9 cellular contexts compared by ENCODE assay signal in the genomic region with DNA sequence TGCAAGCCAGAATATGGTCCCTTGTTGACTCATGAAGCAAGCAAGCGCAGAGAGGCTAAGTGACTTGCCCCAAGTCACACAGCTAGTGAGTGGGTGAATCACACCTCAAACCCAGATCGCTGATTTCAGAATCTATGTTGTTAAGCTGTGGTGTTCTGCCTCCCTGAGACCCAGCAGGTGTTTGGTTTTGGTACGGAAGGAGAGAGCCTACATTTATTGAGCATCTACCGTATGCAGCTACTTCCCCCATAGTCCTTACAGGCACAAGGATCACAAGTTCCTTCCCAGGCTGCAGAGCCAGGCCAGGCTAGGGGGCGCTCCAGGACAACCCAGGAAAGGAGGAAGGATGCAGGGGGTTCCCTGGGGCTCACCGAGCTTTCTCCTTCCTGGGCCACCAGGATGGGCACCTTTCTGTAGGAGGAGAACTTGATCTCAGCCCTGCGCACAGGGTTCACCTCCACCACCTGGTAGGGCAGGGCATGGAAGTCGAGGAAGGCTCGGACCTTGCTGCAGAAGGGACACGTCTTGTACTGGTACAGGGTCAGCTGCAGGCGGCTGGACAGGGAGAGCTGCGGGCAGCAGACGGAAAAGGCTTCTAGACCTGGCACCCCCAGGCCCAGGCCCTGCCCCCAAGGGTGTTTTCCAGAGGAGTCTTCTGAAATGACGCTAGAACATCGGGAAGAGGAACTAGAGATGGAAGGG. TPM values are rescaled to one million over a fixed set of nuclear protein-coding genes. Genes with fewer than 3 reads are reported as not detected.
DNase-seq lines count a peak whose midpoint lies in the region; ATAC-seq, FAIRE-seq and TF ChIP-seq lines count a peak whose summit lies in the region.
"Had no signal": no experiment of that assay in that cellular context is flagged by ENCODE, and none has a peak within 500 bp of the region (broad histone marks: within the 10 kb centered on the region; RNA-seq: fewer than 3 reads in every experiment).

No MANE protein-coding gene starts in this region.

- FAIRE-seq in bronchial epithelial cell (lab: Jason Lieb, UNC) (no peak), HepG2 (lab: Jason Lieb, UNC) (peak; percentile 47)

- H3K9me3 Mint-ChIP-seq in stimulated activated memory B cell treated with anti-CD40 and anti-IgM and Interleukin-4, amounts not matched to agents 10 μg/mL and 1 μg/mL and 100 μg/mL, for 72 hours: no peaks in the 10 kb centered on the region

- ATAC-seq in HepG2 (peak; percentile 18), HG03196 (IDR thresholded peaks at IDR 0.05; ENCODE audit: unreplicated experiment) (no peak), GM19395 (IDR thresholded peaks at IDR 0.05; ENCODE audit: unreplicated experiment) (no peak)
- ATAC-seq in stimulated activated memory B cell treated with anti-CD40 and anti-IgM and Interleukin-4, amounts not matched to agents 10 μg/mL and 1 μg/mL and 100 μg/mL, for 72 hours: no peak

- H3K4me3 ChIP-seq in SJCRH30 (no peak overlapping the region), bronchial epithelial cell (ENCODE audit: low read depth, low read length) (no peak overlapping the region), HepG2 (replicated peaks in 1 of 3; ENCODE audit: insufficient read depth in 1 of 3, low read depth in 2 of 3, low read length in 3 of 3) (peak overlapping the region in 1 of 3 experiments; percentile 99; a peak in 1 of 6 replicates)

- H3K27me3 ChIP-seq in SJCRH30 (no peaks in the 10 kb centered on the region), bronchial epithelial cell (ENCODE audit: control insufficient read depth, insufficient read depth, low read length) (no peaks in the 10 kb centered on the region), HepG2 (ENCODE audit: control insufficient read depth in 1 of 2, insufficient read depth in 2 of 2, low read length in 2 of 2) (no peaks in the 10 kb centered on the region)

- in situ Hi-C loops in HepG2 (cut with HindIII; ENCODE audit: extremely low pct_ligation_motif_present, low pct_unique_long_range_greater_than_20kb): no loop called here

- H3K36me3 ChIP-seq in SJCRH30 (peaks cover 13% of the 10 kb centered on the region), bronchial epithelial cell (ENCODE audit: control insufficient read depth, insufficient read depth, low read length) (peaks cover 21% of the 10 kb centered on the region), HepG2 (replicated peaks in 1 of 2; ENCODE audit: control insufficient read depth in 1 of 2, insufficient read depth in 2 of 2, low read length in 2 of 2) (peaks cover 5 to 38% of the 10 kb centered on the region in 2 experiments; a peak in 3 of 5 replicates)

- peak overlapping the region; percentile 92 for H3K4me3 Mint-ChIP-seq in stimulated activated memory B cell treated with anti-CD40 and anti-IgM and Interleukin-4, amounts not matched to agents 10 μg/mL and 1 μg/mL and 100 μg/mL, for 72 hours

- WGBS in HepG2 (ENCODE audit: low lambda C conversion rate): 76% methylated on average over 13 of the region's 15 CpGs

- H2AFZ ChIP-seq in HepG2 (ENCODE audit: low read length): no peak overlapping the region
- H2AFZ ChIP-seq: parathyroid adenoma had no signal

- POLR2A ChIA-PET in HepG2 (lab: Yijun Ruan, JAX): interaction anchor here (0.6 to 3.0 kb wide), 5 partner anchors 9 to 73 kb away, joined by 3 to 11 read pairs (median 3); partner anchors contain the start of gene BBLN

- peaks cover 23% of the 10 kb centered on the region for H3K79me2 ChIP-seq in HepG2 (ENCODE audit: insufficient read depth, low read length)
- H3K79me2 ChIP-seq: parathyroid adenoma had no signal

- peak overlapping the region; percentile 87 for H3K4me2 ChIP-seq in HepG2 (ENCODE audit: low read depth, low read length)

- H3K9me3 ChIP-seq in SJCRH30 (replicated peaks): no peaks in the 10 kb centered on the region
- H3K9me3 ChIP-seq in HepG2 (ENCODE audit: low read length): no peaks in the 10 kb centered on the region

- 0 out of 4 replicates have a peak, but pooled peaks of 1 of the 2 experiments have one; percentile 13 for TF ChIP-seq POLR2A in HepG2 (IDR thresholded peaks at IDR 0.05; ENCODE audit: insufficient read depth in 1 of 2, low read depth in 2 of 2, low read length in 2 of 2)

- peaks cover 4% of the 10 kb centered on the region; the same call in 1 of the 2 replicates for H4K20me1 ChIP-seq in HepG2 (ENCODE audit: insufficient read depth, low read length)

- H3K4me1 ChIP-seq in SJCRH30 (no peaks in the 10 kb centered on the region), HepG2 (ENCODE audit: insufficient read depth, low read length) (peaks cover 31% of the 10 kb centered on the region)
- H3K4me1 ChIP-seq: parathyroid adenoma had no signal

- no TSS peak for BruUV-seq in HepG2 (replicated peaks; lab: Mats Ljungman, UMichigan)

- no peak overlapping the region for H3K27ac ChIP-seq in C4-2B
- no peak overlapping the region for H3K27ac ChIP-seq in SJCRH30
- H3K27ac ChIP-seq in HepG2 (ENCODE audit: extremely low read length, insufficient read depth, low read length): peak overlapping the region; percentile 40
- H3K27ac ChIP-seq: parathyroid adenoma had no signal

- CTCF ChIA-PET in HepG2 (lab: Yijun Ruan, JAX; ENCODE audit: low intra/inter-chr PET ratio, low total read pairs): interaction anchor here (0.6 kb wide), 1 partner anchor 66 kb away, joined by 3 read pairs; the partner anchor contains the start of gene CIZ1

- TF ChIP-seq EP300 in HepG2 (IDR thresholded peaks at IDR 0.05; ENCODE audit: low read depth in 2 of 2, low read length in 2 of 2) (no peak), HepG2 (CRISPR knock-in tag; IDR thresholded peaks at IDR 0.05; ENCODE audit: borderline replicate concordance) (no peak)

- no peak overlapping the region for H3K9ac ChIP-seq in HepG2 (ENCODE audit: insufficient read depth, low read depth, low read length)
- H3K9ac ChIP-seq: parathyroid adenoma had no signal

- H3K36me3 Mint-ChIP-seq in stimulated activated memory B cell treated with anti-CD40 and anti-IgM and Interleukin-4, amounts not matched to agents 10 μg/mL and 1 μg/mL and 100 μg/mL, for 72 hours: peaks cover 18% of the 10 kb centered on the region

- no peaks in the 10 kb centered on the region for H3K27me3 Mint-ChIP-seq in stimulated activated memory B cell treated with anti-CD40 and anti-IgM and Interleukin-4, amounts not matched to agents 10 μg/mL and 1 μg/mL and 100 μg/mL, for 72 hours

- DNase-seq in HCEC 1CT (peak; percentile 55), SJCRH30 (peak; percentile 60 to 68), bronchial epithelial cell (ENCODE audit: low read depth) (peak; percentile 58), HepG2 (ENCODE audit: low spot score) (peak; percentile 57)

- TF ChIP-seq RAD21 in HepG2 (CRISPR knock-in tag; IDR thresholded peaks at IDR 0.05): peak; percentile 57

- intact Hi-C loops in HepG2 (cut with micrococcal nuclease; ENCODE audit: unreplicated experiment): no loop called here

- peak; percentile 68 for TF ChIP-seq CTCF in C4-2B (conservative IDR thresholded peaks at IDR 0.05)
- peak; percentile 84 for TF ChIP-seq CTCF in bronchial epithelial cell (IDR thresholded peaks at IDR 0.05; ENCODE audit: insufficient read depth, low read length, severe bottlenecking)
- peak; percentile 88 for TF ChIP-seq CTCF in HepG2 (CRISPR knock-in tag; IDR thresholded peaks at IDR 0.05)

- peak overlapping the region; percentile 99 for H3K27ac Mint-ChIP-seq in stimulated activated memory B cell treated with anti-CD40 and anti-IgM and Interleukin-4, amounts not matched to agents 10 μg/mL and 1 μg/mL and 100 μg/mL, for 72 hours

- H3K4me1 Mint-ChIP-seq in stimulated activated memory B cell treated with anti-CD40 and anti-IgM and Interleukin-4, amounts not matched to agents 10 μg/mL and 1 μg/mL and 100 μg/mL, for 72 hours: peaks cover 46% of the 10 kb centered on the region

RNA-seq across cellular contexts. Expression of gene PTGES2, which starts 2.5 kb away (rescaled TPM):
- 53.8 and 56.7 TPM in 2 replicates for total RNA-seq in SJCRH30 (2014; rRNA removed; shearing (Covaris generic))
- total RNA-seq in bronchial epithelial cell: 130 and 137 TPM in 2 replicates
- total RNA-seq in HepG2 (2016; rRNA removed; fragmentation: Illumina TruSeq; extraction: Trizol): 68.5 and 79.8 TPM in 2 replicates
- total RNA-seq in HepG2 (2016; cell fraction: cytosol; rRNA removed; fragmentation: Illumina TruSeq; extraction: Trizol; ENCODE audit: low read depth): 176 and 179 TPM in 2 replicates
- 65.6 and 85.2 TPM in 2 replicates for total RNA-seq in HepG2 (2016; cell fraction: insoluble cytoplasmic fraction; rRNA removed; fragmentation: Illumina TruSeq; extraction: Trizol)
- 80.3 and 84.6 TPM in 2 replicates for total RNA-seq in HepG2 (2016; cell fraction: membrane; rRNA removed; fragmentation: Illumina TruSeq; extraction: Trizol)
- total RNA-seq in HepG2 (2016; cell fraction: nucleus; rRNA removed; fragmentation: Illumina TruSeq; extraction: Trizol): 40.6 and 44.2 TPM in 2 replicates
- 63.7 and 67.2 TPM in 2 replicates for polyA plus RNA-seq in HepG2 (2011; rRNA removed)
- polyA plus RNA-seq in HepG2 (2011; cell fraction: cytosol; rRNA removed): 53.6 and 85.6 TPM in 2 replicates
- polyA plus RNA-seq in HepG2 (2011; cell fraction: nucleus; rRNA removed): 128 and 148 TPM in 2 replicates
- polyA plus RNA-seq in HepG2 (2012): 39.6 and 40.6 TPM in 2 replicates
- 61.1 and 71.8 TPM in 2 replicates for polyA plus RNA-seq in HepG2 (2016; cell fraction: cytosol; fragmentation: Illumina TruSeq; extraction: Trizol; ENCODE audit: low read depth)
- polyA plus RNA-seq in HepG2 (2016; cell fraction: insoluble cytoplasmic fraction; fragmentation: Illumina TruSeq; extraction: Trizol; ENCODE audit: low read depth): 67.8 and 88.5 TPM in 2 replicates
- 68.9 and 78.2 TPM in 2 replicates for polyA plus RNA-seq in HepG2 (2016; cell fraction: membrane; fragmentation: Illumina TruSeq; extraction: Trizol; ENCODE audit: low read depth)
- polyA plus RNA-seq in HepG2 (2016; cell fraction: nucleus; fragmentation: Illumina TruSeq; extraction: Trizol; ENCODE audit: insufficient read depth, low read depth): 101 and 105 TPM in 2 replicates
- 109 and 143 TPM in 2 replicates for polyA minus RNA-seq in HepG2 (2011; rRNA and poly(A)+ RNA removed; ENCODE audit: low replicate concordance)
- polyA minus RNA-seq in HepG2 (2011; cell fraction: cytosol; rRNA and poly(A)+ RNA removed): 29.5 and 39.2 TPM in 2 replicates
- polyA minus RNA-seq in HepG2 (2011; cell fraction: nucleus; rRNA and poly(A)+ RNA removed): 39.4 and 44.6 TPM in 2 replicates

RNA-seq across cellular contexts. Expression of gene LCN2, which starts 24.2 kb away (rescaled TPM):
- total RNA-seq in SJCRH30 (2014; rRNA removed; shearing (Covaris generic)): not detected in 2 replicates
- total RNA-seq in bronchial epithelial cell: 48.4 and 110 TPM in 2 replicates
- total RNA-seq in HepG2 (2016; rRNA removed; fragmentation: Illumina TruSeq; extraction: Trizol): 0.34 and 0.38 TPM in 2 replicates
- 0.40 TPM in 1 of 2 replicates, not detected in the other for total RNA-seq in HepG2 (2016; cell fraction: cytosol; rRNA removed; fragmentation: Illumina TruSeq; extraction: Trizol; ENCODE audit: low read depth)
- total RNA-seq in HepG2 (2016; cell fraction: insoluble cytoplasmic fraction; rRNA removed; fragmentation: Illumina TruSeq; extraction: Trizol): 0.24 TPM in 1 of 2 replicates, not detected in the other
- 0.34 and 0.38 TPM in 2 replicates for total RNA-seq in HepG2 (2016; cell fraction: membrane; rRNA removed; fragmentation: Illumina TruSeq; extraction: Trizol)
- not detected in 2 replicates for total RNA-seq in HepG2 (2016; cell fraction: nucleus; rRNA removed; fragmentation: Illumina TruSeq; extraction: Trizol)
- 1.4 and 2.3 TPM in 2 replicates for polyA plus RNA-seq in HepG2 (2011; rRNA removed)
- polyA plus RNA-seq in HepG2 (2011; cell fraction: cytosol; rRNA removed): 0.93 and 2.4 TPM in 2 replicates
- 4.4 and 6.2 TPM in 2 replicates for polyA plus RNA-seq in HepG2 (2011; cell fraction: nucleus; rRNA removed)
- polyA plus RNA-seq in HepG2 (2012): 1.5 and 1.7 TPM in 2 replicates
- 0.69 and 0.92 TPM in 2 replicates for polyA plus RNA-seq in HepG2 (2016; cell fraction: cytosol; fragmentation: Illumina TruSeq; extraction: Trizol; ENCODE audit: low read depth)
- 0.71 and 0.76 TPM in 2 replicates for polyA plus RNA-seq in HepG2 (2016; cell fraction: insoluble cytoplasmic fraction; fragmentation: Illumina TruSeq; extraction: Trizol; ENCODE audit: low read depth)
- polyA plus RNA-seq in HepG2 (2016; cell fraction: membrane; fragmentation: Illumina TruSeq; extraction: Trizol; ENCODE audit: low read depth): 0.49 and 0.63 TPM in 2 replicates
- polyA plus RNA-seq in HepG2 (2016; cell fraction: nucleus; fragmentation: Illumina TruSeq; extraction: Trizol; ENCODE audit: insufficient read depth, low read depth): 1.7 and 3.0 TPM in 2 replicates
- 0.44 and 0.52 TPM in 2 replicates for polyA minus RNA-seq in HepG2 (2011; rRNA and poly(A)+ RNA removed; ENCODE audit: low replicate concordance)
- polyA minus RNA-seq in HepG2 (2011; cell fraction: cytosol; rRNA and poly(A)+ RNA removed): 0.99 TPM in 1 of 2 replicates, not detected in the other
- polyA minus RNA-seq in HepG2 (2011; cell fraction: nucleus; rRNA and poly(A)+ RNA removed): not detected in 2 replicates

RNA-seq across cellular contexts. Expression of gene BBLN, which starts 35.0 kb away (rescaled TPM):
- 33.6 and 42.7 TPM in 2 replicates for total RNA-seq in SJCRH30 (2014; rRNA removed; shearing (Covaris generic))
- total RNA-seq in bronchial epithelial cell (28.2 and 29.4 TPM in 2 replicates), HepG2 (2016; rRNA removed; fragmentation: Illumina TruSeq; extraction: Trizol) (22.2 and 33.1 TPM in 2 replicates)
- 146 and 177 TPM in 2 replicates for total RNA-seq in HepG2 (2016; cell fraction: cytosol; rRNA removed; fragmentation: Illumina TruSeq; extraction: Trizol; ENCODE audit: low read depth)
- total RNA-seq in HepG2 (2016; cell fraction: insoluble cytoplasmic fraction; rRNA removed; fragmentation: Illumina TruSeq; extraction: Trizol): 17.4 and 30.2 TPM in 2 replicates
- 86.9 and 114 TPM in 2 replicates for total RNA-seq in HepG2 (2016; cell fraction: membrane; rRNA removed; fragmentation: Illumina TruSeq; extraction: Trizol)
- total RNA-seq in HepG2 (2016; cell fraction: nucleus; rRNA removed; fragmentation: Illumina TruSeq; extraction: Trizol): 11.7 and 11.9 TPM in 2 replicates
- 27.6 and 29.5 TPM in 2 replicates for polyA plus RNA-seq in HepG2 (2011; rRNA removed)
- polyA plus RNA-seq in HepG2 (2011; cell fraction: cytosol; rRNA removed): 25.8 and 50.8 TPM in 2 replicates
- polyA plus RNA-seq in HepG2 (2011; cell fraction: nucleus; rRNA removed): 19.2 and 22.8 TPM in 2 replicates
- polyA plus RNA-seq in HepG2 (2012): 13.4 and 25.7 TPM in 2 replicates
- 235 and 253 TPM in 2 replicates for polyA plus RNA-seq in HepG2 (2016; cell fraction: cytosol; fragmentation: Illumina TruSeq; extraction: Trizol; ENCODE audit: low read depth)
- polyA plus RNA-seq in HepG2 (2016; cell fraction: insoluble cytoplasmic fraction; fragmentation: Illumina TruSeq; extraction: Trizol; ENCODE audit: low read depth): 19.0 and 25.9 TPM in 2 replicates
- 124 and 129 TPM in 2 replicates for polyA plus RNA-seq in HepG2 (2016; cell fraction: membrane; fragmentation: Illumina TruSeq; extraction: Trizol; ENCODE audit: low read depth)
- polyA plus RNA-seq in HepG2 (2016; cell fraction: nucleus; fragmentation: Illumina TruSeq; extraction: Trizol; ENCODE audit: insufficient read depth, low read depth): 21.4 TPM in 2 replicates
- 17.1 and 32.9 TPM in 2 replicates for polyA minus RNA-seq in HepG2 (2011; rRNA and poly(A)+ RNA removed; ENCODE audit: low replicate concordance)
- polyA minus RNA-seq in HepG2 (2011; cell fraction: cytosol; rRNA and poly(A)+ RNA removed): 13.6 and 21.6 TPM in 2 replicates
- 4.8 and 7.1 TPM in 2 replicates for polyA minus RNA-seq in HepG2 (2011; cell fraction: nucleus; rRNA and poly(A)+ RNA removed)

RNA-seq across cellular contexts. Expression of gene SLC25A25, which starts 57.0 kb away (rescaled TPM):
- total RNA-seq in SJCRH30 (2014; rRNA removed; shearing (Covaris generic)): 24.1 and 29.3 TPM in 2 replicates
- total RNA-seq in bronchial epithelial cell: 12.6 and 17.2 TPM in 2 replicates
- total RNA-seq in HepG2 (2016; rRNA removed; fragmentation: Illumina TruSeq; extraction: Trizol): 18.5 and 24.8 TPM in 2 replicates
- 4.5 and 5.1 TPM in 2 replicates for total RNA-seq in HepG2 (2016; cell fraction: cytosol; rRNA removed; fragmentation: Illumina TruSeq; extraction: Trizol; ENCODE audit: low read depth)
- 16.4 and 24.3 TPM in 2 replicates for total RNA-seq in HepG2 (2016; cell fraction: insoluble cytoplasmic fraction; rRNA removed; fragmentation: Illumina TruSeq; extraction: Trizol)
- 10.5 and 11.1 TPM in 2 replicates for total RNA-seq in HepG2 (2016; cell fraction: membrane; rRNA removed; fragmentation: Illumina TruSeq; extraction: Trizol)
- total RNA-seq in HepG2 (2016; cell fraction: nucleus; rRNA removed; fragmentation: Illumina TruSeq; extraction: Trizol): 21.4 and 25.1 TPM in 2 replicates
- polyA plus RNA-seq in HepG2 (2011; rRNA removed): 10.5 and 16.7 TPM in 2 replicates
- polyA plus RNA-seq in HepG2 (2011; cell fraction: cytosol; rRNA removed): 10.7 and 11.2 TPM in 2 replicates
- 26.1 and 29.6 TPM in 2 replicates for polyA plus RNA-seq in HepG2 (2011; cell fraction: nucleus; rRNA removed)
- polyA plus RNA-seq in HepG2 (2012): 12.9 and 15.5 TPM in 2 replicates
- 1.1 and 1.3 TPM in 2 replicates for polyA plus RNA-seq in HepG2 (2016; cell fraction: cytosol; fragmentation: Illumina TruSeq; extraction: Trizol; ENCODE audit: low read depth)
- 11.6 and 13.1 TPM in 2 replicates for polyA plus RNA-seq in HepG2 (2016; cell fraction: insoluble cytoplasmic fraction; fragmentation: Illumina TruSeq; extraction: Trizol; ENCODE audit: low read depth)
- polyA plus RNA-seq in HepG2 (2016; cell fraction: membrane; fragmentation: Illumina TruSeq; extraction: Trizol; ENCODE audit: low read depth): 2.6 and 2.7 TPM in 2 replicates
- polyA plus RNA-seq in HepG2 (2016; cell fraction: nucleus; fragmentation: Illumina TruSeq; extraction: Trizol; ENCODE audit: insufficient read depth, low read depth): 31.1 and 36.4 TPM in 2 replicates
- polyA minus RNA-seq in HepG2 (2011; rRNA and poly(A)+ RNA removed; ENCODE audit: low replicate concordance): 20.5 and 28.1 TPM in 2 replicates
- 10.0 and 10.2 TPM in 2 replicates for polyA minus RNA-seq in HepG2 (2011; cell fraction: cytosol; rRNA and poly(A)+ RNA removed)
- polyA minus RNA-seq in HepG2 (2011; cell fraction: nucleus; rRNA and poly(A)+ RNA removed): 14.4 and 26.1 TPM in 2 replicates

RNA-seq across cellular contexts. Expression of gene NAIF1, which starts 57.9 kb away (rescaled TPM):
- 8.5 and 9.0 TPM in 2 replicates for total RNA-seq in SJCRH30 (2014; rRNA removed; shearing (Covaris generic))
- total RNA-seq in bronchial epithelial cell (10.3 and 12.4 TPM in 2 replicates), HepG2 (2016; rRNA removed; fragmentation: Illumina TruSeq; extraction: Trizol) (6.0 and 6.6 TPM in 2 replicates)
- 3.1 and 4.1 TPM in 2 replicates for total RNA-seq in HepG2 (2016; cell fraction: cytosol; rRNA removed; fragmentation: Illumina TruSeq; extraction: Trizol; ENCODE audit: low read depth)
- 6.0 and 6.4 TPM in 2 replicates for total RNA-seq in HepG2 (2016; cell fraction: insoluble cytoplasmic fraction; rRNA removed; fragmentation: Illumina TruSeq; extraction: Trizol)
- 5.7 and 6.1 TPM in 2 replicates for total RNA-seq in HepG2 (2016; cell fraction: membrane; rRNA removed; fragmentation: Illumina TruSeq; extraction: Trizol)
- total RNA-seq in HepG2 (2016; cell fraction: nucleus; rRNA removed; fragmentation: Illumina TruSeq; extraction: Trizol): 2.9 and 4.1 TPM in 2 replicates
- polyA plus RNA-seq in HepG2 (2011; rRNA removed): 6.9 TPM in 2 replicates
- 4.9 and 6.4 TPM in 2 replicates for polyA plus RNA-seq in HepG2 (2011; cell fraction: cytosol; rRNA removed)
- 3.8 and 4.0 TPM in 2 replicates for polyA plus RNA-seq in HepG2 (2011; cell fraction: nucleus; rRNA removed)
- 3.0 and 3.8 TPM in 2 replicates for polyA plus RNA-seq in HepG2 (2012)
- 2.4 and 2.6 TPM in 2 replicates for polyA plus RNA-seq in HepG2 (2016; cell fraction: cytosol; fragmentation: Illumina TruSeq; extraction: Trizol; ENCODE audit: low read depth)
- polyA plus RNA-seq in HepG2 (2016; cell fraction: insoluble cytoplasmic fraction; fragmentation: Illumina TruSeq; extraction: Trizol; ENCODE audit: low read depth): 5.2 and 5.7 TPM in 2 replicates
- 3.5 and 3.9 TPM in 2 replicates for polyA plus RNA-seq in HepG2 (2016; cell fraction: membrane; fragmentation: Illumina TruSeq; extraction: Trizol; ENCODE audit: low read depth)
- 4.9 and 5.1 TPM in 2 replicates for polyA plus RNA-seq in HepG2 (2016; cell fraction: nucleus; fragmentation: Illumina TruSeq; extraction: Trizol; ENCODE audit: insufficient read depth, low read depth)
- 8.2 and 13.2 TPM in 2 replicates for polyA minus RNA-seq in HepG2 (2011; rRNA and poly(A)+ RNA removed; ENCODE audit: low replicate concordance)
- polyA minus RNA-seq in HepG2 (2011; cell fraction: cytosol; rRNA and poly(A)+ RNA removed): 3.2 and 6.0 TPM in 2 replicates
- polyA minus RNA-seq in HepG2 (2011; cell fraction: nucleus; rRNA and poly(A)+ RNA removed): 1.5 and 2.1 TPM in 2 replicates

Comparison
In these comparisons a context has a peak if more than half of its experiments do, and no peak if none do; other contexts are left out.
1. RNA of gene LCN2, which starts 24.2 kb away (total RNA-seq): 48.4 to 110 TPM in bronchial epithelial cell; 0.24 to 0.40 TPM in HepG2 and not detected in SJCRH30; every median in the first group is over 10 times any median in the second.
2. Peak in every context shown above with its lines, with median percentiles within 50 percentile points of each other: CTCF ChIP-seq and DNase-seq.